Comparison of ENCODE assay signal across 24 cellular contexts in the genomic region with DNA sequence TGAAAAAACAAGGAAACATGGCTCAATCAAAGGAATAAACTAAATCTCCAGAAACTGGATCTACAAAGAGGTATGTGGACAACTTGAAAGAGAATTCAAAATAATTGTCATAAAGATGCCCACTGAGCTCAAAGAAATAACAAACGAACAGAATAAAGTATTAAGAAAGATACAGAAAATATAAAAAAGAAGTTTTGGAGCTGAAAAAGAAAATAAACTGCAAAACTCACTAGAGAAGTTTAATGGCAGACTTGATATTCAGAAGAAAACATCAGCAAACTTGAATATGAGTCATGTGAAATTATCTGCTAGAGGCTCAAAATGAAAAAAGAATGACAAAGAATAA.
"Had no signal": no experiment of that assay in that cellular context is flagged by ENCODE, and none has a peak within 500 bp of the region (broad histone marks: within the 10 kb centered on the region; RNA-seq: fewer than 3 reads in every experiment).

No MANE protein-coding gene starts in this region.

- H3K4me1 ChIP-seq: Peyer's patch, SJCRH30 had no signal

- H3K27me3 ChIP-seq: Peyer's patch, SJCRH30 had no signal

- H3K4me2 ChIP-seq: PC-9 had no signal

- ATAC-seq: Right ventricle myocardium inferior, SK-N-SH treated with all-trans-retinoic acid at 6 μM for 48 hours, T-helper 17 cell had no signal

- H3K27ac ChIP-seq: HL-60, PC-9, Peyer's patch, SJCRH30 had no signal

- H3K27ac Mint-ChIP-seq: IgD-negative memory B cell, T-helper 17 cell had no signal

- H3K4me3 Mint-ChIP-seq: T-helper 17 cell had no signal

- H3K9me3 ChIP-seq: Peyer's patch, SJCRH30 had no signal

- DNase-seq: Kasumi-1; NCI-H1092 treated with DMSO at 0.1 percent for 48 hours; NCI-H1436; NCI-H187; NCI-H2029; NCI-H2081 treated with DMSO at 0.1 percent for 48 hours; NCI-H2171; NCI-H226; NCI-H446; NCI-H510A; NCI-H524 treated with DMSO at 0.1 percent for 48 hours; NCI-H69; NCI-H774; NK-92 treated with Interleukin-12 subunit alpha and Interleukin-12 subunit beta, amount 100 ng/mL, for 24 hours; PC-9; Peyer's patch; SHP77 treated with DMSO at 0.1 percent for 48 hours; SJCRH30; T-helper 17 cell had no signal

- H3K4me3 ChIP-seq: PC-9, Peyer's patch, SJCRH30 had no signal

- H3K4me1 Mint-ChIP-seq: T-helper 17 cell had no signal

- FAIRE-seq: HTR-8/SVneo had no signal

- H2AFZ ChIP-seq: PC-9 had no signal

- H3K36me3 ChIP-seq: Peyer's patch, SJCRH30 had no signal
